ENCODE assay signal across 1 cellular context in genomic region chr22:37508431-37508963, GRCh38.
A peak's percentile ranks its signal among the peaks of the same experiment; 100 is the strongest.
TF ChIP-seq lines count a peak whose summit lies in the region.

No MANE protein-coding gene starts in this region.

TF ChIP-seq in HepG2, 621 proteins besides CTCF, POLR2A, EP300 and RAD21:
- TF ChIP-seq MIER3 (CRISPR knock-in tag; IDR thresholded peaks at IDR 0.05; ENCODE audit: borderline replicate concordance): no peak
- TF ChIP-seq FOXK1 (CRISPR knock-in tag; IDR thresholded peaks at IDR 0.05; ENCODE audit: borderline replicate concordance, low read depth): no peak
- TF ChIP-seq ZNF83 (CRISPR knock-in tag; IDR thresholded peaks at IDR 0.05; ENCODE audit: borderline replicate concordance): no peak
- TF ChIP-seq ZNF790 (CRISPR knock-in tag; IDR thresholded peaks at IDR 0.05; ENCODE audit: borderline replicate concordance): no peak
- peak; percentile 52 for TF ChIP-seq AGO2 (optimal IDR thresholded peaks at IDR 0.05; ENCODE audit: low read depth, low read length)
- no peak for TF ChIP-seq ZNF256 (CRISPR knock-in tag; conservative IDR thresholded peaks at IDR 0.05)
- peak; percentile 50; the same call in 1 of the 2 replicates for TF ChIP-seq RBFOX2 (IDR thresholded peaks at IDR 0.05; ENCODE audit: low read depth, low read length)
- TF ChIP-seq EZH2 (conservative IDR thresholded peaks at IDR 0.05; ENCODE audit: low read depth, low read length): no peak
- TF ChIP-seq, protein P1, sequence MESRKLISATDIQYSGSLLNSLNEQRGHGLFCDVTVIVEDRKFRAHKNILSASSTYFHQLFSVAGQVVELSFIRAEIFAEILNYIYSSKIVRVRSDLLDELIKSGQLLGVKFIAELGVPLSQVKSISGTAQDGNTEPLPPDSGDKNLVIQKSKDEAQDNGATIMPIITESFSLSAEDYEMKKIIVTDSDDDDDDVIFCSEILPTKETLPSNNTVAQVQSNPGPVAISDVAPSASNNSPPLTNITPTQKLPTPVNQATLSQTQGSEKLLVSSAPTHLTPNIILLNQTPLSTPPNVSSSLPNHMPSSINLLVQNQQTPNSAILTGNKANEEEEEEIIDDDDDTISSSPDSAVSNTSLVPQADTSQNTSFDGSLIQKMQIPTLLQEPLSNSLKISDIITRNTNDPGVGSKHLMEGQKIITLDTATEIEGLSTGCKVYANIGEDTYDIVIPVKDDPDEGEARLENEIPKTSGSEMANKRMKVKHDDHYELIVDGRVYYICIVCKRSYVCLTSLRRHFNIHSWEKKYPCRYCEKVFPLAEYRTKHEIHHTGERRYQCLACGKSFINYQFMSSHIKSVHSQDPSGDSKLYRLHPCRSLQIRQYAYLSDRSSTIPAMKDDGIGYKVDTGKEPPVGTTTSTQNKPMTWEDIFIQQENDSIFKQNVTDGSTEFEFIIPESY (CRISPR knock-in tag; IDR thresholded peaks at IDR 0.05): peak; percentile 59; the same call in 1 of the 2 replicates
